Comparison of ENCODE assay signal across 1 cellular context in genomic region chrX:40470830-40471429, GRCh38.
TF ChIP-seq lines count a peak whose summit lies in the region.

No MANE protein-coding gene starts in this region.

TF ChIP-seq in HCT116, 20 proteins besides CTCF, POLR2A, EP300 and RAD21 (continued from another document):
- TF ChIP-seq, protein P1, sequence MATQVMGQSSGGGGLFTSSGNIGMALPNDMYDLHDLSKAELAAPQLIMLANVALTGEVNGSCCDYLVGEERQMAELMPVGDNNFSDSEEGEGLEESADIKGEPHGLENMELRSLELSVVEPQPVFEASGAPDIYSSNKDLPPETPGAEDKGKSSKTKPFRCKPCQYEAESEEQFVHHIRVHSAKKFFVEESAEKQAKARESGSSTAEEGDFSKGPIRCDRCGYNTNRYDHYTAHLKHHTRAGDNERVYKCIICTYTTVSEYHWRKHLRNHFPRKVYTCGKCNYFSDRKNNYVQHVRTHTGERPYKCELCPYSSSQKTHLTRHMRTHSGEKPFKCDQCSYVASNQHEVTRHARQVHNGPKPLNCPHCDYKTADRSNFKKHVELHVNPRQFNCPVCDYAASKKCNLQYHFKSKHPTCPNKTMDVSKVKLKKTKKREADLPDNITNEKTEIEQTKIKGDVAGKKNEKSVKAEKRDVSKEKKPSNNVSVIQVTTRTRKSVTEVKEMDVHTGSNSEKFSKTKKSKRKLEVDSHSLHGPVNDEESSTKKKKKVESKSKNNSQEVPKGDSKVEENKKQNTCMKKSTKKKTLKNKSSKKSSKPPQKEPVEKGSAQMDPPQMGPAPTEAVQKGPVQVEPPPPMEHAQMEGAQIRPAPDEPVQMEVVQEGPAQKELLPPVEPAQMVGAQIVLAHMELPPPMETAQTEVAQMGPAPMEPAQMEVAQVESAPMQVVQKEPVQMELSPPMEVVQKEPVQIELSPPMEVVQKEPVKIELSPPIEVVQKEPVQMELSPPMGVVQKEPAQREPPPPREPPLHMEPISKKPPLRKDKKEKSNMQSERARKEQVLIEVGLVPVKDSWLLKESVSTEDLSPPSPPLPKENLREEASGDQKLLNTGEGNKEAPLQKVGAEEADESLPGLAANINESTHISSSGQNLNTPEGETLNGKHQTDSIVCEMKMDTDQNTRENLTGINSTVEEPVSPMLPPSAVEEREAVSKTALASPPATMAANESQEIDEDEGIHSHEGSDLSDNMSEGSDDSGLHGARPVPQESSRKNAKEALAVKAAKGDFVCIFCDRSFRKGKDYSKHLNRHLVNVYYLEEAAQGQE (IDR thresholded peaks at IDR 0.05; ENCODE audit: low read depth): no peak
- TF ChIP-seq CEBPB (IDR thresholded peaks at IDR 0.05; ENCODE audit: low read depth) (no peak), POLR2AphosphoS5 (IDR thresholded peaks at IDR 0.05; ENCODE audit: low read depth, low read length) (no peak)
